In genomic region chr15:42057744-42058646, GRCh38 we compare ENCODE assay signal across 16 cellular contexts. TPM values are rescaled to one million over a fixed set of nuclear protein-coding genes. Genes with fewer than 3 reads are reported as not detected.
A peak's percentile ranks its signal among the peaks of the same experiment; 100 is the strongest.
DNase-seq lines count a peak whose midpoint lies in the region; ATAC-seq and TF ChIP-seq lines count a peak whose summit lies in the region.
"Had no signal": no experiment of that assay in that cellular context is flagged by ENCODE, and none has a peak within 500 bp of the region (broad histone marks: within the 10 kb centered on the region; RNA-seq: fewer than 3 reads in every experiment).

No MANE protein-coding gene starts in this region.

- TF ChIP-seq POLR2A in vagina (IDR thresholded peaks at IDR 0.05) = no peak

- 74 to 75% methylated on average over 7 of the region's 7 CpGs for WGBS in lung, 2 donors

- H3K4me3 ChIP-seq in left ventricle myocardium inferior (no peak overlapping the region), coronary artery (peak overlapping the region; percentile 52), lung (no peak overlapping the region), vagina (no peak overlapping the region)

- ATAC-seq in Right ventricle myocardium superior (ENCODE audit: poor library complexity) = peak; percentile 5
- ATAC-seq in lung (ENCODE audit: insufficient read depth, low FRiP score) = no peak
- no peak for ATAC-seq in HG03354 (IDR thresholded peaks at IDR 0.05; ENCODE audit: poor library complexity, severe bottlenecking, unreplicated experiment)

- no peak for TF ChIP-seq CTCF in left ventricle myocardium inferior (IDR thresholded peaks at IDR 0.05; ENCODE audit: borderline replicate concordance)
- TF ChIP-seq CTCF in coronary artery (IDR thresholded peaks at IDR 0.05) = no peak
- TF ChIP-seq CTCF in lung (IDR thresholded peaks at IDR 0.05; ENCODE audit: control extremely low read depth, extremely low read depth) = no peak
- TF ChIP-seq CTCF in vagina (IDR thresholded peaks at IDR 0.05) = no peak

- H3K27me3 ChIP-seq in left ventricle myocardium inferior (ENCODE audit: low read depth) (no peaks in the 10 kb centered on the region), lung (ENCODE audit: control insufficient read depth, insufficient read depth) (no peaks in the 10 kb centered on the region), vagina (no peaks in the 10 kb centered on the region)
- H3K27me3 ChIP-seq: brain microvascular endothelial cell had no signal

- intact Hi-C loops in Right ventricle myocardium superior (cut with DNase I) = loop anchor here (2.0 kb wide), 1 partner anchor 69 kb away; no protein-coding TSS in a partner anchor
- intact Hi-C loops in left ventricle myocardium inferior (cut with micrococcal nuclease) = no loop called here
- intact Hi-C loops in vagina (cut with DNase I) = no loop called here

- H3K27ac ChIP-seq in left ventricle myocardium inferior (replicated peaks) (no peak overlapping the region), coronary artery (no peak overlapping the region), lung (ENCODE audit: low read depth in 1 of 2, low read length in 1 of 2) (peak overlapping the region in 1 of 2 donors; percentile 93), vagina (peak overlapping the region; percentile 74)
- H3K27ac ChIP-seq: brain microvascular endothelial cell, esophagus muscularis mucosa had no signal

- H3K4me1 ChIP-seq in left ventricle myocardium inferior (peaks cover 30% of the 10 kb centered on the region), lung (ENCODE audit: control insufficient read depth in 2 of 2, insufficient read depth in 2 of 2, low read length in 2 of 2) (peaks cover 3 to 7% of the 10 kb centered on the region in 2 donors), vagina (peaks cover 10% of the 10 kb centered on the region)

- DNase-seq in Right ventricle myocardium superior (no peak), left ventricle myocardium inferior (no peak), coronary artery (ENCODE audit: low spot score) (peak; percentile 67), lung (ENCODE audit: low spot score) (peak; percentile 28), vagina (ENCODE audit: extremely low spot score in 2 of 2) (peak in 1 of 2 donors; percentile 91), NCI-H774 (lab: John Stamatoyannopoulos, UW) (no peak)
- no peak for DNase-seq in activated CD4-positive, alpha-beta T cell treated with anti-CD3 and anti-CD28 coated beads for 48 hours
- DNase-seq: activated gamma-delta T cell had no signal

- H3K9me3 ChIP-seq in left ventricle myocardium inferior (replicated peaks) = no peaks in the 10 kb centered on the region
- no peaks in the 10 kb centered on the region for H3K9me3 ChIP-seq in lung (ENCODE audit: control insufficient read depth in 2 of 2, insufficient read depth in 1 of 2, low read length in 1 of 2)
- no peaks in the 10 kb centered on the region for H3K9me3 ChIP-seq in vagina
- H3K9me3 ChIP-seq: esophagus muscularis mucosa had no signal

- H3K36me3 ChIP-seq in left ventricle myocardium inferior (no peaks in the 10 kb centered on the region), lung (ENCODE audit: control insufficient read depth in 2 of 2, insufficient read depth in 2 of 2, low read length in 2 of 2) (no peaks in the 10 kb centered on the region), vagina (no peaks in the 10 kb centered on the region)
- H3K36me3 ChIP-seq: brain microvascular endothelial cell, esophagus muscularis mucosa had no signal

RNA-seq across cellular contexts. Expression of gene PLA2G4D, which starts 36.4 kb away (rescaled TPM):
- total RNA-seq in Right ventricle myocardium superior (not detected), left ventricle myocardium inferior (not detected), lung (under 1 TPM in 1 of 2 donors, not detected in 1; 0.15 TPM), vagina (26.5 TPM)
- polyA plus RNA-seq in lung = under 1 TPM; 0.12 to 0.31 TPM
- total RNA-seq: Daoy, esophagus muscularis mucosa, HT1080, right cardiac atrium, temporal lobe had no signal
- polyA plus RNA-seq: right cardiac atrium had no signal

RNA-seq across cellular contexts. Expression of gene PLA2G4E, which starts 37.2 kb away (rescaled TPM):
- total RNA-seq in Right ventricle myocardium superior (not detected), left ventricle myocardium inferior (not detected), lung (1 to 10 TPM in 1 of 2 donors, not detected in 1; 1.7 TPM), vagina (8.8 TPM)
- polyA plus RNA-seq in lung = 1 to 10 TPM in 1 of 2 donors, under 1 TPM in 1; 0.38 to 1.7 TPM
- total RNA-seq: Daoy, esophagus muscularis mucosa, H7, HT1080, temporal lobe had no signal

Comparison
In these comparisons a context has a peak if more than half of its experiments do, and no peak if none do; other contexts are left out.
1. DNase-seq: peak in coronary artery (single experiment) and lung (single experiment); none in Right ventricle myocardium superior (single experiment), left ventricle myocardium inferior (single experiment), NCI-H774 (single experiment) and activated CD4-positive, alpha-beta T cell treated with anti-CD3 and anti-CD28 coated beads for 48 hours (single experiment).
2. RNA of gene PLA2G4D, which starts 36.4 kb away (total RNA-seq): 26.5 TPM in vagina (single experiment); 0.15 TPM in lung, not detected in Right ventricle myocardium superior (single experiment) and not detected in left ventricle myocardium inferior (single experiment); every median in the first group is over 10 times any median in the second.